Comparison of ENCODE assay signal across 14 cellular contexts in the genomic region with DNA sequence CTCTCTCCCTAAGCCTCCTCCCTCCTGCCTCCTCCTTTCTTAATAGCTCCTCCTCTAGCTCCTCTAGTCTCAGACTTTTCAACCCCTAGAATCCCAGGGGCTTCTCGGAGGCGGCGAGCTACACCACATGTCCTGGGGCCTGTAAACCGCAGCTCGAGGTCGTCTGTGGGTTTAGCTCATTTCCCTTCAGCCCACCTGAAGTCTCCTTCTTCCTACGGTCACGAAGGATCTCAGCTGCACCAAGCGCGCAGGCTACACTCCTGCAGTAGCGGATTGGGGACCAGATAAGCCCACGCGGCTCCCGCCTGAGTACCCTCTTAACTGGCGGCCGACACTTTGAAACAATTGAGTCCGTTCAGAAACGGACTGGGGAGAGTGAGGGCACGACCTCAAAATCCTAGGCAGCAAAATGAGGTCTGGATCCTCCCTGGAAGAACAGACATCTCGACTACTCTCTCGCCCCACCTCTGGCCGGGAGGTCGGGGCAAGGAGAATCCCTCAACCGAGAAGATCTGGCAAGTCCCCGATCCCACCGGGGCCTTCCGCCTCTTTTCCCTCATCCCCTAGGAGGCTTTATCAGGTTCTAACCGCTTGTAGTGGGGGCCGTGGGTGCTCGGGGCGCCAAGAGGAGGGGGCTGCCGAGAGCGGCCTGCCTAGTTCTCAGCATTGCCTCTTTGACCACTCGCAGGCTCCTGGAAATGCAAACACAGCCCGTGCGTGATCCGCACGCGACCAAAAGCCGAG. TPM values are rescaled to one million over a fixed set of nuclear protein-coding genes. Genes with fewer than 3 reads are reported as not detected.
DNase-seq lines count a peak whose midpoint lies in the region; ATAC-seq and TF ChIP-seq lines count a peak whose summit lies in the region.
"Had no signal": no experiment of that assay in that cellular context is flagged by ENCODE, and none has a peak within 500 bp of the region (broad histone marks: within the 10 kb centered on the region; RNA-seq: fewer than 3 reads in every experiment).

No MANE protein-coding gene starts in this region.

- BruUV-seq in MCF 10A (replicated peaks; lab: Mats Ljungman, UMichigan): no TSS peak
- BruUV-seq in mammary epithelial cell (replicated peaks; lab: Mats Ljungman, UMichigan): no TSS peak

- in situ Hi-C loops in mammary epithelial cell (cut with MboI; ENCODE audit: low sequenced_read_pairs in 2 of 2): no loop called here

- DNase-seq in breast epithelium (ENCODE audit: low spot score in 2 of 2) (no peak), MCF 10A (ENCODE audit: unreplicated experiment) (no peak), mammary epithelial cell (no peak), kidney tubule cell (ENCODE audit: low spot score) (peak; percentile 43), stomach (no peak), aorta (no peak)
- DNase-seq: amniotic stem cell; effector memory CD8-positive, alpha-beta T cell; EL had no signal

- no peak overlapping the region for H3K4me3 Mint-ChIP-seq in MCF 10A (ENCODE audit: unreplicated experiment)
- H3K4me3 Mint-ChIP-seq: effector memory CD8-positive, alpha-beta T cell had no signal

- H3K27me3 Mint-ChIP-seq in MCF 10A (ENCODE audit: insufficient read depth, unreplicated experiment): peaks cover 80% of the 10 kb centered on the region

- H3K36me3 ChIP-seq in breast epithelium (no peaks in the 10 kb centered on the region), mammary epithelial cell (ENCODE audit: insufficient read depth, low read length) (no peaks in the 10 kb centered on the region), stomach (no peaks in the 10 kb centered on the region), aorta (ENCODE audit: control insufficient read depth in 1 of 2, insufficient read depth in 2 of 2, low read length in 1 of 2) (no peaks in the 10 kb centered on the region)
- H3K36me3 ChIP-seq: upper lobe of left lung had no signal

- H3K27ac ChIP-seq in breast epithelium (no peak overlapping the region), mammary epithelial cell (ENCODE audit: insufficient read depth, low read depth, low read length) (no peak overlapping the region), stomach (no peak overlapping the region), aorta (ENCODE audit: low read depth in 1 of 2, low read length in 2 of 2) (no peak overlapping the region)
- H3K27ac ChIP-seq: upper lobe of left lung had no signal

- H3K4me3 ChIP-seq in breast epithelium: peak overlapping the region in 2 of 3 donors; percentile 33 to 53
- no peak overlapping the region for H3K4me3 ChIP-seq in mammary epithelial cell (replicated peaks in 1 of 3; ENCODE audit: insufficient read depth in 1 of 3, low read depth in 2 of 3, low read length in 3 of 3)
- peak overlapping the region; percentile 18 to 39 (median 37) for H3K4me3 ChIP-seq in stomach
- H3K4me3 ChIP-seq in aorta (ENCODE audit: low read length in 2 of 2): no peak overlapping the region
- H3K4me3 ChIP-seq: upper lobe of left lung had no signal

- no peak overlapping the region for H2AFZ ChIP-seq in mammary epithelial cell (ENCODE audit: low read depth, low read length)

- H3K4me1 Mint-ChIP-seq in MCF 10A (ENCODE audit: insufficient read depth, unreplicated experiment): peaks cover 7% of the 10 kb centered on the region

- H3K79me2 ChIP-seq in mammary epithelial cell (ENCODE audit: insufficient read depth, low read length): no peaks in the 10 kb centered on the region

- no peaks in the 10 kb centered on the region for H3K36me3 Mint-ChIP-seq in MCF 10A (ENCODE audit: insufficient read depth, unreplicated experiment)

- TF ChIP-seq CTCF in breast epithelium (IDR thresholded peaks at IDR 0.05): no peak
- no peak for TF ChIP-seq CTCF in MCF 10A (IDR thresholded peaks at IDR 0.05; ENCODE audit: unreplicated experiment)
- TF ChIP-seq CTCF in mammary epithelial cell (conservative IDR thresholded peaks at IDR 0.05 in 1 of 2, IDR thresholded peaks at IDR 0.05 in 1 of 2; ENCODE audit: extremely low read depth in 1 of 2, insufficient read depth in 1 of 2, low read depth in 1 of 2, low read length in 2 of 2): no peak
- TF ChIP-seq CTCF in stomach (IDR thresholded peaks at IDR 0.05): no peak

- H4K20me1 ChIP-seq in mammary epithelial cell (ENCODE audit: insufficient read depth, low read length): no peaks in the 10 kb centered on the region

- H3K9me3 ChIP-seq in breast epithelium: no peaks in the 10 kb centered on the region
- H3K9me3 ChIP-seq in mammary epithelial cell (replicated peaks; ENCODE audit: insufficient read depth, low read length): no peaks in the 10 kb centered on the region
- no peaks in the 10 kb centered on the region for H3K9me3 ChIP-seq in stomach
- no peaks in the 10 kb centered on the region for H3K9me3 ChIP-seq in aorta (ENCODE audit: control insufficient read depth, low read length)
- H3K9me3 ChIP-seq: upper lobe of left lung had no signal

- no peak for TF ChIP-seq EP300 in stomach (IDR thresholded peaks at IDR 0.05)

- CTCF ChIA-PET in MCF 10A (lab: Yijun Ruan, JAX): interaction anchor here (0.6 to 1.2 kb wide), 2 partner anchors 8 to 981 kb away, joined by 3 read pairs; no protein-coding TSS in a partner anchor
- CTCF ChIA-PET in mammary epithelial cell (lab: Charles Lee; ENCODE audit: low non-redundant PET): no interaction called here

- H3K4me2 ChIP-seq in mammary epithelial cell (ENCODE audit: insufficient read depth, low read depth, low read length): peak overlapping the region; percentile 47

- no peak for ATAC-seq in aorta (ENCODE audit: low FRiP score)
- ATAC-seq in HG03521 (IDR thresholded peaks at IDR 0.05; ENCODE audit: unreplicated experiment): no peak
- no peak for ATAC-seq in GM21526 (IDR thresholded peaks at IDR 0.05; ENCODE audit: low FRiP score, unreplicated experiment)
- ATAC-seq: effector memory CD8-positive, alpha-beta T cell had no signal

- H3K9me3 Mint-ChIP-seq in MCF 10A (ENCODE audit: unreplicated experiment): no peaks in the 10 kb centered on the region
- H3K9me3 Mint-ChIP-seq: effector memory CD8-positive, alpha-beta T cell had no signal

- intact Hi-C loops in breast epithelium (cut with DNase I; ENCODE audit: low total_unique reads): no loop called here
- intact Hi-C loops in MCF 10A (cut with micrococcal nuclease): loop anchor here (10.0 kb wide), 1 partner anchor 1055 kb away; no protein-coding TSS in a partner anchor
- intact Hi-C loops in mammary epithelial cell (cut with micrococcal nuclease): loop anchor here (5.0 kb wide), 1 partner anchor 283 kb away; no protein-coding TSS in a partner anchor
- intact Hi-C loops in stomach (cut with DNase I; ENCODE audit: low total_unique reads): no loop called here
- intact Hi-C loops in aorta (cut with DNase I): no loop called here

- TF ChIP-seq POLR2A in breast epithelium (IDR thresholded peaks at IDR 0.05) (no peak), stomach (IDR thresholded peaks at IDR 0.05) (no peak)

- no peak overlapping the region for H3K9ac ChIP-seq in mammary epithelial cell (ENCODE audit: insufficient read depth, low read length)

- peaks cover 3 to 7% of the 10 kb centered on the region in 2 donors for H3K4me1 ChIP-seq in breast epithelium
- H3K4me1 ChIP-seq in mammary epithelial cell (ENCODE audit: insufficient read depth, low read length): peaks cover 6% of the 10 kb centered on the region
- peaks cover 4 to 46% (median 26%) of the 10 kb centered on the region in 4 donors for H3K4me1 ChIP-seq in stomach
- no peaks in the 10 kb centered on the region for H3K4me1 ChIP-seq in aorta (ENCODE audit: control insufficient read depth in 1 of 2, insufficient read depth in 2 of 2, low read length in 2 of 2)

- H3K27me3 ChIP-seq in breast epithelium: peaks cover 0 to 75% of the 10 kb centered on the region in 2 donors
- H3K27me3 ChIP-seq in mammary epithelial cell (ENCODE audit: insufficient read depth, low read length): peaks cover 57% of the 10 kb centered on the region
- peaks cover 21 to 96% (median 63%) of the 10 kb centered on the region in 3 donors for H3K27me3 ChIP-seq in stomach
- no peaks in the 10 kb centered on the region for H3K27me3 ChIP-seq in aorta (ENCODE audit: control insufficient read depth in 1 of 2, insufficient read depth in 2 of 2, low read length in 1 of 2)

- no peak overlapping the region for H3K27ac Mint-ChIP-seq in MCF 10A (ENCODE audit: low read depth, unreplicated experiment)
- H3K27ac Mint-ChIP-seq: effector memory CD8-positive, alpha-beta T cell had no signal

- POLR2A ChIA-PET in MCF 10A (lab: Yijun Ruan, JAX): no interaction called here

- WGBS in mammary epithelial cell (ENCODE audit: low coverage, missing lambda C conversion rate): 5% methylated on average over 21 of the region's 40 CpGs
- 2 to 6% (median 5%) methylated on average over 26 to 40 of the region's 40 CpGs for WGBS in stomach, 5 donors
- WGBS in aorta, 2 donors: 2 to 3% methylated on average over 38 to 40 of the region's 40 CpGs

- dilution Hi-C loops in mammary epithelial cell (cut with HindIII; ENCODE audit: low sequenced_read_pairs): no loop called here

RNA-seq across cellular contexts. Expression of a gene that starts 1.3 kb away (rescaled TPM):
- total RNA-seq in breast epithelium (under 1 TPM in 2 of 3 donors, not detected in 1; under 0.01 to 0.16 TPM), MCF 10A (2022) (not detected in 2 replicates), mammary epithelial cell (not detected), stomach (1 to 10 TPM in 1 of 5 donors, under 1 TPM in 1, not detected in 3; 0.14 to 2.6 TPM), aorta (under 1 TPM in 1 of 2 donors, not detected in 1; 0.29 TPM)
- polyA plus RNA-seq in mammary epithelial cell (not detected), stomach (under 1 TPM in 2 of 3 donors, not detected in 1; 0.06 to 0.25 TPM), aorta (not detected)
- polyA minus RNA-seq in mammary epithelial cell: not detected
- total RNA-seq: HT-29; T-helper 1 cell treated with Interleukin-12 subunit alpha and Interleukin-12 subunit beta and Interleukin-4 antibody, amounts not matched to agents 30 ng/mL and 1 ng/mL, for 36 hours; upper lobe of left lung had no signal

Comparison
In these comparisons a context has a peak if more than half of its experiments do, and no peak if none do; other contexts are left out.
1. H3K4me3 ChIP-seq: peak in breast epithelium (2 of 3) and stomach (4 of 4); none in mammary epithelial cell (0 of 3) and aorta (0 of 2).
2. intact Hi-C loops: an anchor here in MCF 10A (10.0 kb wide) and mammary epithelial cell (5.0 kb wide); none called in breast epithelium, stomach and aorta.